Comparison of ENCODE assay signal across 8 cellular contexts in genomic region chr5:119079436-119079921, GRCh38. TPM values are rescaled to one million over a fixed set of nuclear protein-coding genes. Genes with fewer than 3 reads are reported as not detected.
A peak's percentile ranks its signal among the peaks of the same experiment; 100 is the strongest.
DNase-seq lines count a peak whose midpoint lies in the region; ATAC-seq and TF ChIP-seq lines count a peak whose summit lies in the region.
"Not testable (repeated sequence)": the region's sequence is repeated elsewhere in the genome, so short reads cannot be mapped to it uniquely, and the experiment has no call there.

No MANE protein-coding gene starts in this region.

- not testable (repeated sequence) for H4K5ac ChIP-seq in IMR-90 (ENCODE audit: low read depth, low read length)

- H3K4ac ChIP-seq in IMR-90 (ENCODE audit: low read depth, low read length): not testable (repeated sequence)

- not testable (repeated sequence) for BruUV-seq in IMR-90 (replicated peaks; lab: Mats Ljungman, UMichigan)

- intact Hi-C loops in IMR-90 (cut with micrococcal nuclease): not testable (repeated sequence)

- not testable (repeated sequence) for H3K27ac ChIP-seq in IMR-90 (ENCODE audit: insufficient read depth, low read length)

- H3K9me3 Mint-ChIP-seq in activated naive CD8-positive, alpha-beta T cell treated with anti-CD3 and anti-CD28 coated beads, Interleukin-2, amount 50 U/mL, for 24 hours: not testable (repeated sequence)

- not testable (repeated sequence) for H4K20me1 ChIP-seq in IMR-90 (ENCODE audit: insufficient read depth, low read length)

- not testable (repeated sequence) for H2BK20ac ChIP-seq in IMR-90 (ENCODE audit: low read depth, low read length)

- no CpG with 5 or more reads among the region's 2 CpGs for WGBS in IMR-90 (ENCODE audit: extremely low coverage in 2 of 2, insufficient read length in 1 of 2), 2 experiments

- in situ Hi-C loops in IMR-90 (cut with MboI; ENCODE audit: low sequenced_read_pairs): not testable (repeated sequence)

- H3K4me1 ChIP-seq in ES-I3 (ENCODE audit: insufficient read depth, low read length): peaks cover 50% of the 10 kb centered on the region
- not testable (repeated sequence) for H3K4me1 ChIP-seq in IMR-90 (ENCODE audit: control insufficient read depth, insufficient read depth, low read length)

- H3K23ac ChIP-seq in IMR-90 (ENCODE audit: low read depth, low read length): not testable (repeated sequence)

- peaks cover 56% of the 10 kb centered on the region for H3K4me1 Mint-ChIP-seq in activated naive CD8-positive, alpha-beta T cell treated with anti-CD3 and anti-CD28 coated beads, Interleukin-2, amount 50 U/mL, for 24 hours

- not testable (repeated sequence) for H2BK15ac ChIP-seq in IMR-90 (ENCODE audit: low read depth, low read length)

- not testable (repeated sequence) for H3K4me2 ChIP-seq in IMR-90 (ENCODE audit: low read depth, low read length)

- DNase-seq in IMR-90 (peak; percentile 12), iPS-NIHi11 (ENCODE audit: low spot score) (peak; percentile 66)
- peak; percentile 19 to 39 for DNase-seq in activated CD4-positive, alpha-beta T cell treated with anti-CD3 and anti-CD28 coated beads for 4 hours
- peak; percentile 33 for DNase-seq in activated naive CD8-positive, alpha-beta T cell treated with anti-CD3 and anti-CD28 coated beads, Interleukin-2, amount 50 U/mL, for 24 hours
- DNase-seq in stimulated activated CD4-positive, alpha-beta T cell treated with anti-CD3 and anti-CD28 coated beads, TNF-alpha, amount 100 ng/mL, for 24 hours (ENCODE audit: low read depth in 3 of 3): peak in 2 of 3 experiments; percentile 13 to 36

- not testable (repeated sequence) for H3K18ac ChIP-seq in IMR-90 (ENCODE audit: low read depth, low read length)

- H2BK120ac ChIP-seq in IMR-90 (ENCODE audit: low read depth, low read length): not testable (repeated sequence)

- H3K4me3 ChIP-seq in IMR-90 (ENCODE audit: insufficient read depth, low read depth, low read length): not testable (repeated sequence)

- peak overlapping the region; percentile 42; the same call in 1 of the 2 replicates for H3K9ac ChIP-seq in ES-I3 (ENCODE audit: low read depth, low read length)
- H3K9ac ChIP-seq in IMR-90 (ENCODE audit: low read depth, low read length): not testable (repeated sequence)

- H3K36me3 ChIP-seq in ES-I3 (ENCODE audit: insufficient read depth, low read length); IMR-90 (ENCODE audit: control insufficient read depth, insufficient read depth, low read length): not testable (repeated sequence)

- H3K56ac ChIP-seq in IMR-90 (ENCODE audit: extremely low read depth, insufficient read depth, low read length): not testable (repeated sequence)

- not testable (repeated sequence) for TF ChIP-seq RAD21 in IMR-90 (IDR thresholded peaks at IDR 0.05; ENCODE audit: low read length)

- not testable (repeated sequence) for H3K9me3 ChIP-seq in ES-I3 (ENCODE audit: control insufficient read depth, insufficient read depth, low read length); IMR-90 (ENCODE audit: control insufficient read depth, insufficient read depth, low read length)

- dilution Hi-C loops in IMR-90 (cut with HindIII; ENCODE audit: low sequenced_read_pairs, unreplicated experiment): not testable (repeated sequence)

- H3K9me1 ChIP-seq in IMR-90 (ENCODE audit: insufficient read depth, low read length): not testable (repeated sequence)

- TF ChIP-seq POLR2A in IMR-90 (IDR thresholded peaks at IDR 0.05; ENCODE audit: low read depth, low read length): not testable (repeated sequence)

- not testable (repeated sequence) for TF ChIP-seq CTCF in IMR-90 (conservative IDR thresholded peaks at IDR 0.05; ENCODE audit: low read depth, low read length)

- H2AFZ ChIP-seq in IMR-90 (replicated peaks; ENCODE audit: low read length, poor library complexity): not testable (repeated sequence)

- POLR2A ChIA-PET in IMR-90 (lab: Charles Lee; ENCODE audit: unreplicated experiment): not testable (repeated sequence)

- H3K79me1 ChIP-seq in IMR-90 (ENCODE audit: low read depth in 1 of 2, low read length in 2 of 2): peaks cover 33 to 39% of the 10 kb centered on the region in 2 experiments

- peak overlapping the region; percentile 75 for H3K27ac Mint-ChIP-seq in activated naive CD8-positive, alpha-beta T cell treated with anti-CD3 and anti-CD28 coated beads, Interleukin-2, amount 50 U/mL, for 24 hours

- CTCF ChIA-PET in IMR-90 (lab: Yijun Ruan, JAX): not testable (repeated sequence)

- not testable (repeated sequence) for H2AK5ac ChIP-seq in IMR-90 (ENCODE audit: low read depth, low read length)

- H3K27me3 ChIP-seq in IMR-90 (ENCODE audit: control insufficient read depth, insufficient read depth, low read length): not testable (repeated sequence)

- not testable (repeated sequence) for H3K36me3 Mint-ChIP-seq in activated naive CD8-positive, alpha-beta T cell treated with anti-CD3 and anti-CD28 coated beads, Interleukin-2, amount 50 U/mL, for 24 hours (ENCODE audit: low read depth)

- H2AK9ac ChIP-seq in IMR-90 (replicated peaks; ENCODE audit: low read depth, low read length, poor library complexity): not testable (repeated sequence)

- H3K14ac ChIP-seq in IMR-90 (replicated peaks; ENCODE audit: low read depth, low read length): not testable (repeated sequence)

- H3K4me3 Mint-ChIP-seq in activated naive CD8-positive, alpha-beta T cell treated with anti-CD3 and anti-CD28 coated beads, Interleukin-2, amount 50 U/mL, for 24 hours: peak overlapping the region; percentile 48

- H2BK5ac ChIP-seq in IMR-90 (ENCODE audit: low read depth, low read length, poor library complexity, severe bottlenecking): not testable (repeated sequence)

- ATAC-seq in GM21381 (IDR thresholded peaks at IDR 0.05; ENCODE audit: unreplicated experiment) (peak; percentile 29), HG02938 (IDR thresholded peaks at IDR 0.05; ENCODE audit: unreplicated experiment) (peak; percentile 56), IMR-90 (ENCODE audit: low read depth) (peak; percentile 24; the same call in 1 of the 2 replicates)
- peak; percentile 96 for ATAC-seq in activated naive CD8-positive, alpha-beta T cell treated with anti-CD3 and anti-CD28 coated beads, Interleukin-2, amount 50 U/mL, for 24 hours

- H3K27me3 Mint-ChIP-seq in activated naive CD8-positive, alpha-beta T cell treated with anti-CD3 and anti-CD28 coated beads, Interleukin-2, amount 50 U/mL, for 24 hours: not testable (repeated sequence)

- not testable (repeated sequence) for H4K91ac ChIP-seq in IMR-90 (ENCODE audit: insufficient read depth, low read depth, low read length)

- H4K8ac ChIP-seq in IMR-90 (ENCODE audit: low read depth in 2 of 2, low read length in 2 of 2): not testable (repeated sequence)

RNA-seq across cellular contexts. Expression of gene DMXL1, which starts 8.6 kb away (rescaled TPM):
- 21.5 and 38.0 TPM in 2 replicates for total RNA-seq in IMR-90 (2012; rRNA removed)
- polyA plus RNA-seq in IMR-90 (2012; rRNA removed): 6.6 and 8.1 TPM in 2 replicates
- polyA plus RNA-seq in IMR-90 (2012; cell fraction: cytosol; rRNA removed): 0.99 and 1.6 TPM in 2 replicates
- polyA plus RNA-seq in IMR-90 (2012; cell fraction: nucleus; rRNA removed; ENCODE audit: low replicate concordance): 1.4 and 12.8 TPM in 2 replicates

Comparison
In these comparisons a context has a peak if more than half of its experiments do, and no peak if none do; other contexts are left out.
1. ATAC-seq: peak in every context shown above with its lines; median percentile 96 in activated naive CD8-positive, alpha-beta T cell treated with anti-CD3 and anti-CD28 coated beads, Interleukin-2, amount 50 U/mL, for 24 hours; 56 in HG02938; 29 in GM21381; 24 in IMR-90.
2. DNase-seq: peak in every context shown above with its lines; median percentile 66 in iPS-NIHi11; 33 in activated naive CD8-positive, alpha-beta T cell treated with anti-CD3 and anti-CD28 coated beads, Interleukin-2, amount 50 U/mL, for 24 hours; 29 in activated CD4-positive, alpha-beta T cell treated with anti-CD3 and anti-CD28 coated beads for 4 hours; 24 in stimulated activated CD4-positive, alpha-beta T cell treated with anti-CD3 and anti-CD28 coated beads, TNF-alpha, amount 100 ng/mL, for 24 hours; 12 in IMR-90.